28 cellular contexts compared by ENCODE assay signal in genomic region chr16:70399951-70400350, GRCh38.
"Had no signal": no experiment of that assay in that cellular context is flagged by ENCODE, and none has a peak within 500 bp of the region (broad histone marks: within the 10 kb centered on the region; RNA-seq: fewer than 3 reads in every experiment).

No MANE protein-coding gene starts in this region.

- ATAC-seq: activated naive CD8-positive, alpha-beta T cell treated with anti-CD3 and anti-CD28 coated beads, Interleukin-2, amount 50 U/mL, for 24 hours; body of pancreas; esophagus mucosa; left lobe of liver; lower lobe of right lung; natural killer cell had no signal

- H3K36me3 Mint-ChIP-seq: immature natural killer cell, natural killer cell had no signal

- H3K4me3 Mint-ChIP-seq: activated naive CD8-positive, alpha-beta T cell treated with anti-CD3 and anti-CD28 coated beads, Interleukin-2, amount 50 U/mL, for 24 hours; immature natural killer cell; natural killer cell had no signal

- H3K4me1 ChIP-seq: body of pancreas, testis had no signal

- H3K4me3 ChIP-seq: body of pancreas, hepatocyte, lower lobe of right lung, sigmoid colon, smooth muscle cell, testis, upper lobe of left lung had no signal

- H3K27ac ChIP-seq: body of pancreas, hepatocyte, lower lobe of right lung, sigmoid colon, testis, upper lobe of left lung had no signal

- H3K27me3 Mint-ChIP-seq: activated naive CD8-positive, alpha-beta T cell treated with anti-CD3 and anti-CD28 coated beads, Interleukin-2, amount 50 U/mL, for 24 hours had no signal

- H3K4me2 ChIP-seq: hepatocyte, smooth muscle cell had no signal

- H3K27me3 ChIP-seq: body of pancreas, hepatocyte, sigmoid colon, testis, upper lobe of left lung had no signal

- H3K27ac Mint-ChIP-seq: activated naive CD8-positive, alpha-beta T cell treated with anti-CD3 and anti-CD28 coated beads, Interleukin-2, amount 50 U/mL, for 24 hours; natural killer cell had no signal

- DNase-seq: activated CD4-positive, alpha-beta T cell treated with anti-CD3 and anti-CD28 coated beads, Interleukin-2, amount 50 U/mL, for 48 hours; activated effector memory CD4-positive, alpha-beta T cell treated with Interleukin-2 at 50 U/mL for 16 hours; activated naive CD4-positive, alpha-beta T cell treated with anti-CD3 and anti-CD28 coated beads, Interleukin-2, amount 50 U/mL, for 16 hours; activated naive CD8-positive, alpha-beta T cell treated with anti-CD3 and anti-CD28 coated beads, Interleukin-2, amount 50 U/mL, for 24 hours; activated T-cell treated with anti-CD3 and anti-CD28 coated beads, Interleukin-2, amount 50 U/mL, for 48 hours; anterior cingulate cortex; body of pancreas; dermis blood vessel endothelial cell; effector CD8-positive, alpha-beta T cell; foreskin melanocyte; immature natural killer cell; lower lobe of right lung; midbrain; natural killer cell; occipital lobe; posterior cingulate gyrus; sigmoid colon; stimulated activated CD4-positive, alpha-beta T cell treated with anti-CD3 and anti-CD28 coated beads, Interleukin-15, amount 100 ng/mL, for 24 hours; stimulated activated CD4-positive, alpha-beta T cell treated with anti-CD3 and anti-CD28 coated beads, Interleukin-2, amount 100 ng/mL, for 48 hours; stimulated activated CD8-positive, alpha-beta memory T cell treated with anti-CD3 and anti-CD28 coated beads, Interleukin-4, amount 100 ng/mL, for 48 hours; stimulated activated naive CD4-positive, alpha-beta T cell; T-helper 1 cell; testis; upper lobe of left lung had no signal

- H3K9me3 ChIP-seq: body of pancreas, lower lobe of right lung, sigmoid colon, testis, upper lobe of left lung had no signal

- H2AFZ ChIP-seq: hepatocyte had no signal

- H3K9me3 Mint-ChIP-seq: activated naive CD8-positive, alpha-beta T cell treated with anti-CD3 and anti-CD28 coated beads, Interleukin-2, amount 50 U/mL, for 24 hours; immature natural killer cell; natural killer cell had no signal
